36 cellular contexts compared by ENCODE assay signal in genomic region chr2:188201639-188202038, GRCh38.
"Had no signal": no experiment of that assay in that cellular context is flagged by ENCODE, and none has a peak within 500 bp of the region (broad histone marks: within the 10 kb centered on the region; RNA-seq: fewer than 3 reads in every experiment).

No MANE protein-coding gene starts in this region.

- H3K27me3 Mint-ChIP-seq: activated CD4-positive, alpha-beta memory T cell treated with anti-CD3 and anti-CD28 coated beads, Interleukin-2, amount 10 ng/mL, durations not matched to agents 7 days and 5 days; activated CD4-positive, alpha-beta T cell treated with anti-CD3 and anti-CD28 coated beads, Interleukin-2, amount 10 ng/mL, durations not matched to agents 7 days and 5 days; activated CD8-positive, alpha-beta memory T cell treated with anti-CD3 and anti-CD28 coated beads, Interleukin-2, amount 10 ng/mL, durations not matched to agents 7 days and 5 days; activated naive CD4-positive, alpha-beta T cell treated with anti-CD3 and anti-CD28 coated beads, Interleukin-2, amount 50 U/mL, for 24 hours; activated naive CD8-positive, alpha-beta T cell treated with anti-CD3 and anti-CD28 coated beads, Interleukin-2, amount 50 U/mL, for 24 hours; effector memory CD8-positive, alpha-beta T cell had no signal

- DNase-seq: activated CD4-positive, alpha-beta memory T cell treated with anti-CD3 and anti-CD28 coated beads, Interleukin-2, amount 10 ng/mL, durations not matched to agents 7 days and 5 days; activated CD4-positive, alpha-beta T cell treated with anti-CD3 and anti-CD28 coated beads for 1 hour; activated CD4-positive, alpha-beta T cell treated with anti-CD3 and anti-CD28 coated beads for 4 hours; activated CD4-positive, alpha-beta T cell treated with anti-CD3 and anti-CD28 coated beads, Interleukin-2, amount 10 ng/mL, durations not matched to agents 7 days and 5 days; activated CD4-positive, alpha-beta T cell treated with anti-CD3 and anti-CD28 coated beads, Interleukin-2, amount 50 U/mL, for 4 hours; activated CD8-positive, alpha-beta memory T cell treated with anti-CD3 and anti-CD28 coated beads, Interleukin-2, amount 10 ng/mL, durations not matched to agents 7 days and 5 days; activated CD8-positive, alpha-beta memory T cell treated with anti-CD3 and anti-CD28 coated beads, Interleukin-2, amount 50 U/mL, for 4 hours; activated effector memory CD4-positive, alpha-beta T cell treated with anti-CD3 and anti-CD28 coated beads, Interleukin-2, amount 50 U/mL, for 16 hours; activated naive CD4-positive, alpha-beta T cell treated with anti-CD3 and anti-CD28 coated beads for 36 hours; activated naive CD8-positive, alpha-beta T cell treated with anti-CD3 and anti-CD28 coated beads for 36 hours; activated naive CD8-positive, alpha-beta T cell treated with anti-CD3 and anti-CD28 coated beads, Interleukin-2, amount 50 U/mL, for 24 hours; activated T-cell treated with anti-CD3 and anti-CD28 coated beads, Interleukin-2, amount 50 U/mL, for 1 hour; activated T-cell treated with anti-CD3 and anti-CD28 coated beads, Interleukin-2, amount 50 U/mL, for 48 hours; adrenal gland; amygdala; aorta; body of pancreas; caudate nucleus; cortex of kidney; dermis blood vessel endothelial cell; effector CD4-positive, alpha-beta T cell; effector memory CD8-positive, alpha-beta T cell; esophagus squamous epithelium; foreskin melanocyte; heart right ventricle; T-helper 2 cell had no signal

- H3K4me1 ChIP-seq: body of pancreas, gastroesophageal sphincter had no signal

- ATAC-seq: activated CD8-positive, alpha-beta memory T cell treated with anti-CD3 and anti-CD28 coated beads, Interleukin-2, amount 10 ng/mL, durations not matched to agents 7 days and 5 days; activated naive CD8-positive, alpha-beta T cell treated with anti-CD3 and anti-CD28 coated beads, Interleukin-2, amount 50 U/mL, for 24 hours; body of pancreas; effector memory CD8-positive, alpha-beta T cell; gastroesophageal sphincter; heart right ventricle; WTC11 had no signal

- H3K9me3 ChIP-seq: adrenal gland, body of pancreas, esophagus squamous epithelium, gastroesophageal sphincter, heart right ventricle had no signal

- H3K36me3 Mint-ChIP-seq: activated CD8-positive, alpha-beta memory T cell treated with anti-CD3 and anti-CD28 coated beads, Interleukin-2, amount 10 ng/mL, durations not matched to agents 7 days and 5 days; activated naive CD4-positive, alpha-beta T cell treated with anti-CD3 and anti-CD28 coated beads, Interleukin-2, amount 50 U/mL, for 24 hours; activated naive CD8-positive, alpha-beta T cell treated with anti-CD3 and anti-CD28 coated beads for 36 hours; WTC11 had no signal

- H3K4me1 Mint-ChIP-seq: activated CD4-positive, alpha-beta memory T cell treated with anti-CD3 and anti-CD28 coated beads, Interleukin-2, amount 10 ng/mL, durations not matched to agents 7 days and 5 days; activated CD4-positive, alpha-beta T cell treated with anti-CD3 and anti-CD28 coated beads, Interleukin-2, amount 10 ng/mL, durations not matched to agents 7 days and 5 days; activated CD8-positive, alpha-beta memory T cell treated with anti-CD3 and anti-CD28 coated beads, Interleukin-2, amount 10 ng/mL, durations not matched to agents 7 days and 5 days; activated naive CD4-positive, alpha-beta T cell treated with anti-CD3 and anti-CD28 coated beads, Interleukin-2, amount 50 U/mL, for 24 hours; activated naive CD8-positive, alpha-beta T cell treated with anti-CD3 and anti-CD28 coated beads for 36 hours; activated naive CD8-positive, alpha-beta T cell treated with anti-CD3 and anti-CD28 coated beads, Interleukin-2, amount 50 U/mL, for 24 hours had no signal

- H3K4me3 ChIP-seq: adrenal gland, body of pancreas, esophagus squamous epithelium, gastroesophageal sphincter, heart right ventricle had no signal

- FAIRE-seq: colon, endometrium, endothelial cell of umbilical vein had no signal

- H3K27me3 ChIP-seq: adrenal gland, body of pancreas, esophagus squamous epithelium, gastroesophageal sphincter, heart right ventricle had no signal

- H3K9me3 Mint-ChIP-seq: activated CD4-positive, alpha-beta memory T cell treated with anti-CD3 and anti-CD28 coated beads, Interleukin-2, amount 10 ng/mL, durations not matched to agents 7 days and 5 days; activated CD4-positive, alpha-beta T cell treated with anti-CD3 and anti-CD28 coated beads, Interleukin-2, amount 10 ng/mL, durations not matched to agents 7 days and 5 days; activated naive CD4-positive, alpha-beta T cell treated with anti-CD3 and anti-CD28 coated beads for 36 hours; activated naive CD4-positive, alpha-beta T cell treated with anti-CD3 and anti-CD28 coated beads, Interleukin-2, amount 50 U/mL, for 24 hours; activated naive CD8-positive, alpha-beta T cell treated with anti-CD3 and anti-CD28 coated beads for 36 hours; activated naive CD8-positive, alpha-beta T cell treated with anti-CD3 and anti-CD28 coated beads, Interleukin-2, amount 50 U/mL, for 24 hours; activated T-helper 1 cell treated with anti-CD3 and anti-CD28 coated beads, Interleukin-12 subunit alpha, Interleukin-12 subunit beta, Interleukin-2, Interleukin-4 antibody, amounts not matched to agents 30 ng/mL and 10 ng/mL and 1 ng/mL, durations not matched to agents 14 hours and 24 hours and 36 hours; activated T-helper 2 cell treated with anti-CD3 and anti-CD28 coated beads, Interferon-gamma antibody, Interleukin-2, Interleukin-4, amounts not matched to agents 10 μg/mL and 5 μg/mL and 100 μg/mL, durations not matched to agents 14 hours and 24 hours and 36 hours had no signal

- H3K27ac ChIP-seq: adrenal gland, body of pancreas, epithelial cell of prostate, esophagus squamous epithelium, gastroesophageal sphincter, heart right ventricle, VCaP had no signal

- H3K36me3 ChIP-seq: adrenal gland, esophagus squamous epithelium, gastroesophageal sphincter, heart right ventricle had no signal

- H3K4me3 Mint-ChIP-seq: activated CD4-positive, alpha-beta memory T cell treated with anti-CD3 and anti-CD28 coated beads, Interleukin-2, amount 10 ng/mL, durations not matched to agents 7 days and 5 days; activated CD4-positive, alpha-beta T cell treated with anti-CD3 and anti-CD28 coated beads, Interleukin-2, amount 10 ng/mL, durations not matched to agents 7 days and 5 days; activated CD8-positive, alpha-beta memory T cell treated with anti-CD3 and anti-CD28 coated beads, Interleukin-2, amount 10 ng/mL, durations not matched to agents 7 days and 5 days; activated naive CD4-positive, alpha-beta T cell treated with anti-CD3 and anti-CD28 coated beads for 36 hours; activated naive CD4-positive, alpha-beta T cell treated with anti-CD3 and anti-CD28 coated beads, Interleukin-2, amount 50 U/mL, for 24 hours; activated naive CD8-positive, alpha-beta T cell treated with anti-CD3 and anti-CD28 coated beads for 36 hours; activated naive CD8-positive, alpha-beta T cell treated with anti-CD3 and anti-CD28 coated beads, Interleukin-2, amount 50 U/mL, for 24 hours; activated T-helper 1 cell treated with anti-CD3 and anti-CD28 coated beads, Interleukin-12 subunit alpha, Interleukin-12 subunit beta, Interleukin-2, Interleukin-4 antibody, amounts not matched to agents 30 ng/mL and 10 ng/mL and 1 ng/mL, durations not matched to agents 14 hours and 24 hours and 36 hours; effector memory CD8-positive, alpha-beta T cell; WTC11 had no signal

- H3K27ac Mint-ChIP-seq: activated CD4-positive, alpha-beta memory T cell treated with anti-CD3 and anti-CD28 coated beads, Interleukin-2, amount 10 ng/mL, durations not matched to agents 7 days and 5 days; activated CD4-positive, alpha-beta T cell treated with anti-CD3 and anti-CD28 coated beads, Interleukin-2, amount 10 ng/mL, durations not matched to agents 7 days and 5 days; activated CD8-positive, alpha-beta memory T cell treated with anti-CD3 and anti-CD28 coated beads, Interleukin-2, amount 10 ng/mL, durations not matched to agents 7 days and 5 days; activated naive CD4-positive, alpha-beta T cell treated with anti-CD3 and anti-CD28 coated beads for 36 hours; activated naive CD4-positive, alpha-beta T cell treated with anti-CD3 and anti-CD28 coated beads, Interleukin-2, amount 50 U/mL, for 24 hours; activated naive CD8-positive, alpha-beta T cell treated with anti-CD3 and anti-CD28 coated beads for 36 hours; activated naive CD8-positive, alpha-beta T cell treated with anti-CD3 and anti-CD28 coated beads, Interleukin-2, amount 50 U/mL, for 24 hours; activated T-helper 1 cell treated with anti-CD3 and anti-CD28 coated beads, Interleukin-12 subunit alpha, Interleukin-12 subunit beta, Interleukin-2, Interleukin-4 antibody, amounts not matched to agents 30 ng/mL and 10 ng/mL and 1 ng/mL, durations not matched to agents 14 hours and 24 hours and 36 hours; activated T-helper 2 cell treated with anti-CD3 and anti-CD28 coated beads, Interferon-gamma antibody, Interleukin-2, Interleukin-4, amounts not matched to agents 10 μg/mL and 5 μg/mL and 100 μg/mL, durations not matched to agents 14 hours and 24 hours and 36 hours; effector memory CD8-positive, alpha-beta T cell; WTC11 had no signal
